Comparison of ENCODE assay signal across 1 cellular context in genomic region chr15:75625542-75626347, GRCh38.
TF ChIP-seq lines count a peak whose summit lies in the region.

SNUPN (minus strand) TSS chr15:75625725; CDS start chr15:75621051, 4,674 bp downstream.

TF ChIP-seq in HepG2, 621 proteins besides CTCF, POLR2A, EP300 and RAD21 (continued from another document and continues in another):
- TF ChIP-seq ARID4A (CRISPR knock-in tag; IDR thresholded peaks at IDR 0.05; ENCODE audit: borderline replicate concordance), result peak; percentile 73; the same call in 1 of the 2 replicates
- no peak for TF ChIP-seq GPN1 (CRISPR knock-in tag; IDR thresholded peaks at IDR 0.05; ENCODE audit: borderline replicate concordance)
- TF ChIP-seq POLR2AphosphoS2 (IDR thresholded peaks at IDR 0.05; ENCODE audit: low read depth, low read length), result no peak
- TF ChIP-seq ZNF317 (CRISPR knock-in tag; IDR thresholded peaks at IDR 0.05), result peak; percentile 77
- TF ChIP-seq ZSCAN29 (CRISPR knock-in tag; conservative IDR thresholded peaks at IDR 0.05), result no peak; the same call in 1 of the 2 replicates
- no peak for TF ChIP-seq DR1 (CRISPR knock-in tag; IDR thresholded peaks at IDR 0.05)
- 0 out of 2 replicates have a peak, but pooled peaks have one; percentile 14 for TF ChIP-seq AKAP8 (CRISPR knock-in tag; IDR thresholded peaks at IDR 0.05)
- TF ChIP-seq DMTF1 (CRISPR knock-in tag; IDR thresholded peaks at IDR 0.05), result 0 out of 2 replicates have a peak, but pooled peaks have one; percentile 19
- no peak for TF ChIP-seq ZBTB21 (CRISPR knock-in tag; IDR thresholded peaks at IDR 0.05)
- TF ChIP-seq ZNF607 (CRISPR knock-in tag; IDR thresholded peaks at IDR 0.05; ENCODE audit: borderline replicate concordance), result no peak; the same call in 1 of the 2 replicates
- TF ChIP-seq ZNF121 (CRISPR knock-in tag; IDR thresholded peaks at IDR 0.05), result 0 out of 2 replicates have a peak, but pooled peaks have one; percentile 7
- TF ChIP-seq ARID3A (IDR thresholded peaks at IDR 0.05; ENCODE audit: low read depth, low read length), result no peak
- TF ChIP-seq HDAC6 (IDR thresholded peaks at IDR 0.05; ENCODE audit: low read depth, low read length), result no peak
- no peak for TF ChIP-seq HNRNPK (IDR thresholded peaks at IDR 0.05; ENCODE audit: low read depth, low read length, poor library complexity, severe bottlenecking)
- peak; percentile 85 for TF ChIP-seq ZBTB25 (CRISPR knock-in tag; IDR thresholded peaks at IDR 0.05)
- no peak; the same call in 1 of the 2 replicates for TF ChIP-seq HBP1 (CRISPR knock-in tag; IDR thresholded peaks at IDR 0.05; ENCODE audit: low read depth)
- peak; percentile 70; the same call in 1 of the 2 replicates for TF ChIP-seq CBFB (CRISPR knock-in tag; IDR thresholded peaks at IDR 0.05)
- peak; percentile 57; the same call in 1 of the 2 replicates for TF ChIP-seq FOSL2 (CRISPR knock-in tag; IDR thresholded peaks at IDR 0.05)
- no peak for TF ChIP-seq GTF2F1 (IDR thresholded peaks at IDR 0.05; ENCODE audit: low read length)
- no peak for TF ChIP-seq ZNF550 (CRISPR knock-in tag; IDR thresholded peaks at IDR 0.05; ENCODE audit: borderline replicate concordance)
- TF ChIP-seq ZNF713 (CRISPR knock-in tag; IDR thresholded peaks at IDR 0.05), result no peak
- TF ChIP-seq NFATC3 (CRISPR knock-in tag; IDR thresholded peaks at IDR 0.05), result no peak
- no peak for TF ChIP-seq BATF2 (CRISPR knock-in tag; IDR thresholded peaks at IDR 0.05)
- TF ChIP-seq ZNF280D (CRISPR knock-in tag; IDR thresholded peaks at IDR 0.05), result peak; percentile 80
- TF ChIP-seq FOXC1 (CRISPR knock-in tag; IDR thresholded peaks at IDR 0.05; ENCODE audit: borderline replicate concordance), result no peak
- 0 out of 2 replicates have a peak, but pooled peaks have one; percentile 38 for TF ChIP-seq ZNF318 (CRISPR knock-in tag; IDR thresholded peaks at IDR 0.05)
- no peak for TF ChIP-seq SKI (IDR thresholded peaks at IDR 0.05; ENCODE audit: partially characterized antibody)
- TF ChIP-seq PHF5A (CRISPR knock-in tag; IDR thresholded peaks at IDR 0.05; ENCODE audit: low read depth, unreplicated experiment), result peak; percentile 62
